Comparison of ENCODE assay signal across 8 cellular contexts in the genomic region with DNA sequence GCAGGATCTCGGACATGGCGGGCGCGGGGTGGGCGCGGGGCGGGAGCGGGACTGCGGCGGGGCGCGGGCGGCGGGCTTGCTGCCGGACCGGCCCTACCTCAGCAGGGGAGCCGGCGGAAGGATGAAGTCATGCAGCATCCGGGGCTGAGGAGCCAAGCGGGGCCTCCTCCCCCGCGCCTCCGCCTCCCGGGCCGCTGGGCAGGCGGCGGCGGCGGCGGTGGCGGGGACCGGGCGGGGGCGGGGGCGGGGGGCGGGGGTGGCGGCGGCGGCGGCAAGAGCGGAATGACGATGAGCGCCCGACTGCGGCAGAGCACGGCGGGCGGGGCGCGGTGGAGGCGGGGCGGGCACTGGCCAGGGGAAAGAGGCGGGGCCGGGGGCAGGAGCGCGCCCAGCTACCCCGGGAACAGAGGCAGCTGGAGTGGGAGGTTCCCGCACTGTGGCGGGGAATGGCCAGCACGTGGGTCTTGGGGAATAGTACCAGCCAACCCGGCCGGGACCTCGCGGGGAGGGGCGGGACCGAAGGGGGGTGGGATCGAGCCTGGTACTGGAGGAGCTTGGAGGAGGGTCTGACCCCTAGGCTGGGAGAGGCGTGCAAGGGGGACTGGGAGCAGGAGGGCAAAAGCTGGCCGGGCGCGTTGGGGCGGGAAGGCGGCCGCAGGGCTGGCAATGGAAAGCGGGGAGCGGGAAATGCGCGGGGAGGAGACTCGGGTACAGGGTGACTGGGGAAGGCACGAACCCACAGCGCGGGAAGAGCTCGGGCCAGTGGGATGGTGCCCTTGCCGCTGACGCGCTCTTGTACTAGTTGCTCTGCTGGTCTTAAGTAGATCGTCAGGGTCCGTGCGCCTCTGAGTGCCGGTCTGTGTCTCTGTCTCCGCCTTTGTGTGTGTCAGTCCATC. TPM values are rescaled to one million over a fixed set of nuclear protein-coding genes. Genes with fewer than 3 reads are reported as not detected.
DNase-seq lines count a peak whose midpoint lies in the region; ATAC-seq, FAIRE-seq and TF ChIP-seq lines count a peak whose summit lies in the region.

TSS of gene CAMK2N2 (minus strand) at position 284 of the 896 bp plus-strand sequence. CDS start at position 16, 268 bp downstream.

- POLR2A ChIA-PET in CD8-positive, alpha-beta T cell (lab: Charles Lee) = interaction anchor here (1.0 kb wide), 1 partner anchor 127 kb away, joined by 4 read pairs; the partner anchor contains the start of gene EIF2B5
- POLR2A ChIA-PET in WTC11 (lab: Charles Lee) = interaction anchor here (0.6 to 1.7 kb wide), 3 partner anchors 20 to 377 kb away, joined by 3 to 6 read pairs (median 4); partner anchors contain the start of gene PARL

- CTCF ChIA-PET in CD8-positive, alpha-beta T cell (lab: Charles Lee) = interaction anchor here (1.1 to 2.8 kb wide), 2 partner anchors 12 to 29 kb away, joined by 3 to 8 read pairs; partner anchors contain the start of gene EEF1AKMT4
- CTCF ChIA-PET in WTC11 (lab: Charles Lee) = interaction anchor here (0.6 to 4.4 kb wide), 15 partner anchors 9 to 357 kb away, joined by 3 to 28 read pairs (median 5); partner anchors contain the start of genes ABCC5, ABCF3 and EEF1AKMT4

- H3K9me3 ChIP-seq in CD8-positive, alpha-beta T cell (ENCODE audit: low read length) = no peaks in the 10 kb centered on the region
- no peaks in the 10 kb centered on the region for H3K9me3 ChIP-seq in kidney (ENCODE audit: control insufficient read depth in 1 of 2, low read length in 2 of 2)

- no peaks in the 10 kb centered on the region for H3K36me3 ChIP-seq in CD8-positive, alpha-beta T cell (ENCODE audit: insufficient read depth, low read length)
- H3K36me3 ChIP-seq in kidney (ENCODE audit: control insufficient read depth in 1 of 2, insufficient read depth in 2 of 2, low read length in 2 of 2) = no peaks in the 10 kb centered on the region

- H3K27ac ChIP-seq in CD8-positive, alpha-beta T cell (ENCODE audit: low read depth, low read length) = no peak within 1 kb of the TSS
- no peak within 1 kb of the TSS for H3K27ac ChIP-seq in kidney (ENCODE audit: low read depth in 2 of 2, low read length in 2 of 2)

- peak; percentile 53 for ATAC-seq in CD8-positive, alpha-beta T cell
- peak; percentile 61 for ATAC-seq in HG02642 (IDR thresholded peaks at IDR 0.05; ENCODE audit: poor library complexity, unreplicated experiment)
- ATAC-seq in WTC11 = peak; percentile 83
- ATAC-seq in GM18870 (IDR thresholded peaks at IDR 0.05; ENCODE audit: unreplicated experiment) = no peak

- H3K9ac ChIP-seq in kidney (ENCODE audit: low read length in 2 of 2) = no peak within 1 kb of the TSS

- H3K4me3 ChIP-seq in CD8-positive, alpha-beta T cell (ENCODE audit: low read depth, low read length) = peak within 1 kb of the TSS; percentile 46
- peak within 1 kb of the TSS; percentile 29 to 49 for H3K4me3 ChIP-seq in kidney (ENCODE audit: low read length in 2 of 2)

- H3K27me3 ChIP-seq in CD8-positive, alpha-beta T cell (ENCODE audit: insufficient read depth, low read length) = peaks cover 31% of the 10 kb centered on the region

- intact Hi-C loops in CD8-positive, alpha-beta T cell (cut with DNase I, micrococcal nuclease) = no loop called here
- intact Hi-C loops in kidney (cut with DNase I) = no loop called here

- DNase-seq in CD8-positive, alpha-beta T cell = peak in 4 of 7 experiments; percentile 26 to 57 (median 43)
- DNase-seq in NCI-H2196 (lab: John Stamatoyannopoulos, UW; ENCODE audit: unreplicated experiment) = peak; percentile 96
- DNase-seq in WTC11 (ENCODE audit: low spot score) = peak; percentile 85
- DNase-seq in cerebellum (ENCODE audit: low spot score) = peak; percentile 89
- peak; percentile 80 for DNase-seq in kidney
- peak; percentile 78 for DNase-seq in stimulated activated CD4-positive, alpha-beta T cell treated with anti-CD3 and anti-CD28 coated beads, Interleukin-15, amount 100 ng/mL, for 24 hours

- H3K27ac Mint-ChIP-seq in CD8-positive, alpha-beta T cell = peak within 1 kb of the TSS; percentile 37
- H3K27ac Mint-ChIP-seq in WTC11 = peak within 1 kb of the TSS; percentile 12; the same call in 1 of the 2 replicates

- no peak for TF ChIP-seq CTCF in CD8-positive, alpha-beta T cell (IDR thresholded peaks at IDR 0.05)
- no peak for TF ChIP-seq CTCF in WTC11 (IDR thresholded peaks at IDR 0.05)
- no peak for TF ChIP-seq CTCF in kidney (IDR thresholded peaks at IDR 0.05; ENCODE audit: borderline replicate concordance, extremely low read depth, insufficient read depth)

- no peaks in the 10 kb centered on the region for H3K36me3 Mint-ChIP-seq in CD8-positive, alpha-beta T cell
- H3K36me3 Mint-ChIP-seq in WTC11 = peaks cover 3% of the 10 kb centered on the region; the same call in 1 of the 2 replicates

- H3K27me3 Mint-ChIP-seq in CD8-positive, alpha-beta T cell (ENCODE audit: low read depth) = peaks cover 32% of the 10 kb centered on the region
- H3K27me3 Mint-ChIP-seq in WTC11 (ENCODE audit: low read depth) = peaks cover 75% of the 10 kb centered on the region

- no peak for FAIRE-seq in kidney (lab: Jason Lieb, UNC)

- H3K4me1 Mint-ChIP-seq in CD8-positive, alpha-beta T cell (ENCODE audit: low read depth) = peaks cover 20% of the 10 kb centered on the region
- H3K4me1 Mint-ChIP-seq in WTC11 = peaks cover 12% of the 10 kb centered on the region

- H3K4me1 ChIP-seq in CD8-positive, alpha-beta T cell (ENCODE audit: insufficient read depth, low read length) = peaks cover 25% of the 10 kb centered on the region
- peaks cover 4 to 15% of the 10 kb centered on the region in 2 donors for H3K4me1 ChIP-seq in kidney (ENCODE audit: control insufficient read depth in 1 of 2, insufficient read depth in 1 of 2, low read depth in 1 of 2, low read length in 2 of 2)

- no peaks in the 10 kb centered on the region for H3K9me3 Mint-ChIP-seq in CD8-positive, alpha-beta T cell
- H3K9me3 Mint-ChIP-seq in WTC11 = no peaks in the 10 kb centered on the region

- peak within 1 kb of the TSS; percentile 79 for H3K4me3 Mint-ChIP-seq in CD8-positive, alpha-beta T cell
- peak within 1 kb of the TSS; percentile 92 for H3K4me3 Mint-ChIP-seq in WTC11

TF ChIP-seq in WTC11, 78 proteins besides CTCF, POLR2A, EP300 and RAD21 (continues in another document):
- TF ChIP-seq FOXK1 (CRISPR knock-in tag; IDR thresholded peaks at IDR 0.05) (0 out of 2 replicates have a peak, but pooled peaks have one; percentile 24), ZBTB43 (CRISPR knock-in tag; IDR thresholded peaks at IDR 0.05) (no peak), ZNF232 (CRISPR knock-in tag; IDR thresholded peaks at IDR 0.05) (peak; percentile 55; the same call in 1 of the 2 replicates), SP1 (CRISPR knock-in tag; conservative IDR thresholded peaks at IDR 0.05) (peak; percentile 68), TEAD4 (CRISPR knock-in tag; IDR thresholded peaks at IDR 0.05) (no peak)
- TF ChIP-seq, protein P1, sequence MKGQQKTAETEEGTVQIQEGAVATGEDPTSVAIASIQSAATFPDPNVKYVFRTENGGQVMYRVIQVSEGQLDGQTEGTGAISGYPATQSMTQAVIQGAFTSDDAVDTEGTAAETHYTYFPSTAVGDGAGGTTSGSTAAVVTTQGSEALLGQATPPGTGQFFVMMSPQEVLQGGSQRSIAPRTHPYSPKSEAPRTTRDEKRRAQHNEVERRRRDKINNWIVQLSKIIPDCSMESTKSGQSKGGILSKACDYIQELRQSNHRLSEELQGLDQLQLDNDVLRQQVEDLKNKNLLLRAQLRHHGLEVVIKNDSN (CRISPR knock-in tag; IDR thresholded peaks at IDR 0.05) = peak; percentile 40; the same call in 1 of the 2 replicates
- TF ChIP-seq, protein P2, sequence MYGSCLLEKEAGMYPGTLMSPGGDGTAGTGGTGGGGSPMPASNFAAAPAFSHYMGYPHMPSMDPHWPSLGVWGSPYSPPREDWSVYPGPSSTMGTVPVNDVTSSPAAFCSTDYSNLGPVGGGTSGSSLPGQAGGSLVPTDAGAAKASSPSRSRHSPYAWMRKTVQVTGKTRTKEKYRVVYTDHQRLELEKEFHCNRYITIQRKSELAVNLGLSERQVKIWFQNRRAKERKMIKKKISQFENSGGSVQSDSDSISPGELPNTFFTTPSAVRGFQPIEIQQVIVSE (CRISPR knock-in tag; IDR thresholded peaks at IDR 0.05; ENCODE audit: borderline replicate concordance) = no peak
- TF ChIP-seq, protein P3, sequence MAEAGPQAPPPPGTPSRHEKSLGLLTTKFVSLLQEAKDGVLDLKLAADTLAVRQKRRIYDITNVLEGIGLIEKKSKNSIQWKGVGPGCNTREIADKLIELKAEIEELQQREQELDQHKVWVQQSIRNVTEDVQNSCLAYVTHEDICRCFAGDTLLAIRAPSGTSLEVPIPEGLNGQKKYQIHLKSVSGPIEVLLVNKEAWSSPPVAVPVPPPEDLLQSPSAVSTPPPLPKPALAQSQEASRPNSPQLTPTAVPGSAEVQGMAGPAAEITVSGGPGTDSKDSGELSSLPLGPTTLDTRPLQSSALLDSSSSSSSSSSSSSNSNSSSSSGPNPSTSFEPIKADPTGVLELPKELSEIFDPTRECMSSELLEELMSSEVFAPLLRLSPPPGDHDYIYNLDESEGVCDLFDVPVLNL (CRISPR knock-in tag; IDR thresholded peaks at IDR 0.05; ENCODE audit: borderline replicate concordance, low read depth) = 0 out of 2 replicates have a peak, but pooled peaks have one; percentile 20

RNA-seq across cellular contexts. Expression of gene CAMK2N2, which starts in this region (rescaled TPM):
- not detected for total RNA-seq in CD8-positive, alpha-beta T cell
- 10.5 to 13.1 TPM (median 11.5 TPM) in 3 replicates for total RNA-seq in WTC11 (2021)
- total RNA-seq in cerebellum = 5.8 TPM
- total RNA-seq in kidney = 0.31 TPM
- polyA plus RNA-seq in kidney (ENCODE audit: insufficient read depth, low read depth, low replicate concordance) = 0.39 TPM

Comparison
In these comparisons a context has a peak if more than half of its experiments do, and no peak if none do; other contexts are left out.
1. Peak in DNase-seq, ATAC-seq and H3K4me3 ChIP-seq in CD8-positive, alpha-beta T cell; RNA of the gene not detected or under 1 TPM.
2. Peak in DNase-seq and H3K4me3 ChIP-seq in kidney; RNA of the gene not detected or under 1 TPM.
3. DNase-seq: peak in every context shown above with its lines; median percentile 96 in NCI-H2196; 89 in cerebellum; 85 in WTC11; 80 in kidney; 78 in stimulated activated CD4-positive, alpha-beta T cell treated with anti-CD3 and anti-CD28 coated beads, Interleukin-15, amount 100 ng/mL, for 24 hours; 43 in CD8-positive, alpha-beta T cell.